Comparison of ENCODE assay signal across 13 cellular contexts in genomic region chr7:112089551-112089950, GRCh38.
"Had no signal": no experiment of that assay in that cellular context is flagged by ENCODE, and none has a peak within 500 bp of the region (broad histone marks: within the 10 kb centered on the region; RNA-seq: fewer than 3 reads in every experiment).

No MANE protein-coding gene starts in this region.

- H3K4me1 Mint-ChIP-seq: activated CD4-positive, alpha-beta memory T cell treated with anti-CD3 and anti-CD28 coated beads, Interleukin-2, amount 10 ng/mL, durations not matched to agents 7 days and 5 days; stimulated activated effector memory CD8-positive, alpha-beta T cell treated with anti-CD3 and anti-CD28 coated beads, Interleukin-12 subunit alpha, Interleukin-12 subunit beta, amount 100 ng/mL, for 72 hours had no signal

- H3K9ac ChIP-seq: neural progenitor cell had no signal

- DNase-seq: activated CD4-positive, alpha-beta memory T cell treated with anti-CD3 and anti-CD28 coated beads, Interleukin-2, amount 10 ng/mL, durations not matched to agents 7 days and 5 days; activated CD4-positive, alpha-beta T cell treated with anti-CD3 and anti-CD28 coated beads for 4 hours; activated effector memory CD4-positive, alpha-beta T cell treated with Interleukin-2 at 50 U/mL for 16 hours; activated naive CD4-positive, alpha-beta T cell treated with anti-CD3 and anti-CD28 coated beads, Interleukin-2, amount 50 U/mL, for 16 hours; activated T-cell treated with anti-CD3 and anti-CD28 coated beads, Interleukin-2, amount 50 U/mL, for 4 hours; ovary; stimulated activated CD4-positive, alpha-beta T cell treated with anti-CD3 and anti-CD28 coated beads, Interleukin-12 subunit alpha, Interleukin-12 subunit beta, amount 100 ng/mL, for 4 hours had no signal

- H3K36me3 Mint-ChIP-seq: neural progenitor cell; stimulated activated effector memory CD8-positive, alpha-beta T cell treated with anti-CD3 and anti-CD28 coated beads, Interleukin-12 subunit alpha, Interleukin-12 subunit beta, amount 100 ng/mL, for 72 hours; WTC11 had no signal

- H3K36me3 ChIP-seq: gastroesophageal sphincter, left lung, neural progenitor cell, ovary had no signal

- H3K9me3 Mint-ChIP-seq: activated CD4-positive, alpha-beta memory T cell treated with anti-CD3 and anti-CD28 coated beads, Interleukin-2, amount 10 ng/mL, durations not matched to agents 7 days and 5 days; activated T-cell treated with anti-CD3 and anti-CD28 coated beads, Interleukin-2, amount 50 U/mL, for 4 hours; neural progenitor cell; stimulated activated effector memory CD8-positive, alpha-beta T cell treated with anti-CD3 and anti-CD28 coated beads, Interleukin-12 subunit alpha, Interleukin-12 subunit beta, amount 100 ng/mL, for 72 hours; T-helper 1 cell treated with Interleukin-12 subunit alpha and Interleukin-12 subunit beta and Interleukin-4 antibody, amounts not matched to agents 30 μg/mL and 1 μg/mL, for 36 hours had no signal

- H3K27ac ChIP-seq: gastroesophageal sphincter, neural progenitor cell, ovary had no signal

- H3K4me3 Mint-ChIP-seq: activated CD4-positive, alpha-beta memory T cell treated with anti-CD3 and anti-CD28 coated beads, Interleukin-2, amount 10 ng/mL, durations not matched to agents 7 days and 5 days; activated T-cell treated with anti-CD3 and anti-CD28 coated beads, Interleukin-2, amount 50 U/mL, for 4 hours; neural progenitor cell; stimulated activated effector memory CD8-positive, alpha-beta T cell treated with anti-CD3 and anti-CD28 coated beads, Interleukin-12 subunit alpha, Interleukin-12 subunit beta, amount 100 ng/mL, for 72 hours; T-helper 1 cell treated with Interleukin-12 subunit alpha and Interleukin-12 subunit beta and Interleukin-4 antibody, amounts not matched to agents 30 μg/mL and 1 μg/mL, for 36 hours; WTC11 had no signal

- H3K27ac Mint-ChIP-seq: activated CD4-positive, alpha-beta memory T cell treated with anti-CD3 and anti-CD28 coated beads, Interleukin-2, amount 10 ng/mL, durations not matched to agents 7 days and 5 days; neural progenitor cell; stimulated activated effector memory CD8-positive, alpha-beta T cell treated with anti-CD3 and anti-CD28 coated beads, Interleukin-12 subunit alpha, Interleukin-12 subunit beta, amount 100 ng/mL, for 72 hours; T-helper 1 cell treated with Interleukin-12 subunit alpha and Interleukin-12 subunit beta and Interleukin-4 antibody, amounts not matched to agents 30 μg/mL and 1 μg/mL, for 36 hours; WTC11 had no signal

- H3K27me3 ChIP-seq: gastroesophageal sphincter, left lung, neural progenitor cell, ovary had no signal

- H3K4me2 ChIP-seq: neural progenitor cell had no signal

- H3K9me3 ChIP-seq: gastroesophageal sphincter, left lung, ovary had no signal

- H3K4me1 ChIP-seq: neural progenitor cell had no signal

- H3K4me3 ChIP-seq: gastroesophageal sphincter, left lung, neural progenitor cell, ovary had no signal
